Comparison of ENCODE assay signal across 8 cellular contexts in the genomic region with DNA sequence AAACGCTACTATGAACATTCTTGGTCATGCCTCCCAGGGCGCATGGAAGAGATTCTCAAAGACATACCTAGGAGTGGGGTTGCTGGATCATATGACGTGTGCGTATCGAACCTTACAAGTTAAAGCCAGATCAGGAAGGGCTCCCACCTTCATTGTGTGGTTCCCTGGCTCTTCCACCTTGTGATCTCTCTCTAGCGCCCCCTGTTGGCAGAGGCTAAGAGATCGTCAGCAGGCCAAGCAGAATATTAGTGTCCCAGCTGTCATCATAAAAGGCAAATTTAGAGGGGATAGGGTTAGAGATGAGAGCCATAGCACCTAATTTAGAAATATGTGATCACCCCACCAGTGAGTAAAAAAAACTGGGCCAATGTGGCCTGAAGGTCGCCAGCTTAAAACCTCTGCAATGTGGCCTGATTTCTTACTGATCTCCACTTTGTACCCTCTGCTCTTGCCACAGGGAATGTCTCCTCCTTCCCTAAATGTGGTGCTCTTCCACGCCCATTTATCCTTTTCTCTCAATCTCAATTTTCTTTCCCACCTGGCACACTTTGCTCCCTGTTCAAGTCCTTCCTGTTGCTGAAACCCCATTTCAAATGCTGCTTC.
A peak's percentile ranks its signal among the peaks of the same experiment; 100 is the strongest.
DNase-seq lines count a peak whose midpoint lies in the region; ATAC-seq, FAIRE-seq and TF ChIP-seq lines count a peak whose summit lies in the region.

No MANE protein-coding gene starts in this region.

- no peaks in the 10 kb centered on the region for H3K9me3 Mint-ChIP-seq in activated CD8-positive, alpha-beta memory T cell treated with anti-CD3 and anti-CD28 coated beads, Interleukin-2, amount 10 ng/mL, durations not matched to agents 7 days and 5 days (ENCODE audit: low read depth)
- H3K9me3 Mint-ChIP-seq in nephron = no peaks in the 10 kb centered on the region

- H3K27ac Mint-ChIP-seq in activated CD8-positive, alpha-beta memory T cell treated with anti-CD3 and anti-CD28 coated beads, Interleukin-2, amount 10 ng/mL, durations not matched to agents 7 days and 5 days = no peak overlapping the region
- H3K27ac Mint-ChIP-seq in nephron = no peak overlapping the region

- H3K9me3 ChIP-seq in AG04450 (ENCODE audit: control insufficient read depth, insufficient read depth, low read length) = no peaks in the 10 kb centered on the region; the same call in 1 of the 2 replicates

- TF ChIP-seq CTCF in AG04450 (IDR thresholded peaks at IDR 0.05; ENCODE audit: low read depth, low read length) (peak; percentile 91), nephron (IDR thresholded peaks at IDR 0.05; ENCODE audit: unreplicated experiment in 3 of 3) (peak; percentile 61 to 64 (median 62))

- ATAC-seq in activated CD8-positive, alpha-beta memory T cell treated with anti-CD3 and anti-CD28 coated beads, Interleukin-2, amount 10 ng/mL, durations not matched to agents 7 days and 5 days = no peak
- ATAC-seq in esophagus mucosa (peak; percentile 53), HG03432 (IDR thresholded peaks at IDR 0.05; ENCODE audit: unreplicated experiment) (no peak)

- H3K27me3 ChIP-seq in AG04450 (ENCODE audit: control insufficient read depth, insufficient read depth, low read length) = peaks cover 8% of the 10 kb centered on the region

- CTCF ChIA-PET in AG04450 (lab: Charles Lee) = interaction anchor here (0.5 to 4.8 kb wide), 38 partner anchors 9 to 413 kb away, joined by 3 to 65 read pairs (median 5); no protein-coding TSS in a partner anchor
- CTCF ChIA-PET in activated CD8-positive, alpha-beta memory T cell treated with anti-CD3 and anti-CD28 coated beads, Interleukin-2, amount 10 ng/mL, durations not matched to agents 7 days and 5 days (lab: Charles Lee) = interaction anchor here (0.7 to 4.3 kb wide), 8 partner anchors 10 to 262 kb away, joined by 3 to 38 read pairs (median 4); no protein-coding TSS in a partner anchor

- no peak overlapping the region for H3K4me3 ChIP-seq in AG04450 (ENCODE audit: low read depth, low read length)

- H3K27ac ChIP-seq in AG04450 (ENCODE audit: low read depth, low read length) = no peak overlapping the region

- H3K4me3 Mint-ChIP-seq in activated CD8-positive, alpha-beta memory T cell treated with anti-CD3 and anti-CD28 coated beads, Interleukin-2, amount 10 ng/mL, durations not matched to agents 7 days and 5 days = no peak overlapping the region
- H3K4me3 Mint-ChIP-seq in nephron = no peak overlapping the region

- POLR2A ChIA-PET in AG04450 (lab: Yijun Ruan, JAX) = no interaction called here

- peak; percentile 69 for FAIRE-seq in GM18507 (lab: Jason Lieb, UNC)

- no peak for DNase-seq in AG04450 (ENCODE audit: low read depth, low spot score)
- peak; percentile 42 for DNase-seq in GM18507 (ENCODE audit: extremely low spot score, insufficient read length, low read depth)
- peak; percentile 70 for DNase-seq in NCI-H748 (lab: John Stamatoyannopoulos, UW; ENCODE audit: unreplicated experiment)
- peak; percentile 66 for DNase-seq in activated CD8-positive, alpha-beta memory T cell treated with anti-CD3 and anti-CD28 coated beads, Interleukin-2, amount 10 ng/mL, durations not matched to agents 7 days and 5 days
- DNase-seq in superior temporal gyrus (ENCODE audit: extremely low spot score) = peak; percentile 59

- peaks cover 6% of the 10 kb centered on the region for H3K27me3 Mint-ChIP-seq in activated CD8-positive, alpha-beta memory T cell treated with anti-CD3 and anti-CD28 coated beads, Interleukin-2, amount 10 ng/mL, durations not matched to agents 7 days and 5 days
- H3K27me3 Mint-ChIP-seq in nephron (ENCODE audit: low read depth) = peaks cover 9% of the 10 kb centered on the region

- H3K36me3 Mint-ChIP-seq in activated CD8-positive, alpha-beta memory T cell treated with anti-CD3 and anti-CD28 coated beads, Interleukin-2, amount 10 ng/mL, durations not matched to agents 7 days and 5 days = no peaks in the 10 kb centered on the region
- H3K36me3 Mint-ChIP-seq in nephron (ENCODE audit: low read depth) = no peaks in the 10 kb centered on the region

- peaks cover 1% of the 10 kb centered on the region for H3K4me1 Mint-ChIP-seq in activated CD8-positive, alpha-beta memory T cell treated with anti-CD3 and anti-CD28 coated beads, Interleukin-2, amount 10 ng/mL, durations not matched to agents 7 days and 5 days
- H3K4me1 Mint-ChIP-seq in nephron = peaks cover 5% of the 10 kb centered on the region
